Comparison of ENCODE assay signal across 9 cellular contexts in genomic region chr17:36947922-36948716, GRCh38. TPM values are rescaled to one million over a fixed set of nuclear protein-coding genes. Genes with fewer than 3 reads are reported as not detected.
DNase-seq lines count a peak whose midpoint lies in the region; TF ChIP-seq lines count a peak whose summit lies in the region.
"Had no signal": no experiment of that assay in that cellular context is flagged by ENCODE, and none has a peak within 500 bp of the region (broad histone marks: within the 10 kb centered on the region; RNA-seq: fewer than 3 reads in every experiment).

No MANE protein-coding gene starts in this region.

- no peak overlapping the region for H2BK5ac ChIP-seq in H9 (ENCODE audit: insufficient read length, low read length)
- H2BK5ac ChIP-seq in trophoblast cell (ENCODE audit: low read depth, low read length, poor library complexity) = no peak overlapping the region

- H3K27me3 ChIP-seq in BE2C (peaks cover 48% of the 10 kb centered on the region), H9 (ENCODE audit: insufficient read depth, low read length) (peaks cover 45% of the 10 kb centered on the region), SK-N-SH (ENCODE audit: insufficient read depth) (peaks cover 51% of the 10 kb centered on the region), trophoblast cell (ENCODE audit: insufficient read depth, low read length) (peaks cover 34% of the 10 kb centered on the region)

- H4K91ac ChIP-seq in H9 (ENCODE audit: insufficient read length, low read depth, low read length) (no peak overlapping the region), trophoblast cell (ENCODE audit: low read depth, low read length) (peak overlapping the region; percentile 38)

- H3K14ac ChIP-seq in H9 (ENCODE audit: insufficient read depth, low read length) (no peak overlapping the region), trophoblast cell (ENCODE audit: low read length) (peak overlapping the region; percentile 28)

- WGBS in H9 (ENCODE audit: extremely low coverage, insufficient read length, low lambda C conversion rate) = no CpG with 5 or more reads among the region's 26 CpGs
- 10% methylated on average over 17 of the region's 26 CpGs for WGBS in SK-N-SH (ENCODE audit: low lambda C conversion rate)
- WGBS in trophoblast cell (ENCODE audit: extremely low coverage, insufficient coverage, insufficient read length) = no CpG with 5 or more reads among the region's 26 CpGs

- no peak for TF ChIP-seq RAD21 in SK-N-SH (IDR thresholded peaks at IDR 0.05; ENCODE audit: low read length)

- H3K9ac ChIP-seq in H9 (ENCODE audit: extremely low read depth, insufficient read length, low read length) = peak overlapping the region; percentile 5
- H3K9ac ChIP-seq in SK-N-SH = no peak overlapping the region
- H3K9ac ChIP-seq in trophoblast cell (ENCODE audit: low read length) = no peak overlapping the region

- H3K79me1 ChIP-seq in H9 (ENCODE audit: insufficient read depth, low read depth, low read length, poor library complexity, severe bottlenecking) (no peaks in the 10 kb centered on the region), trophoblast cell (ENCODE audit: low read length) (peaks cover 9% of the 10 kb centered on the region)

- no peak overlapping the region for H3T11ph ChIP-seq in H9 (ENCODE audit: low read length)

- H3K9me3 ChIP-seq in BE2C (no peaks in the 10 kb centered on the region), H9 (ENCODE audit: control insufficient read depth, low read depth, low read length) (no peaks in the 10 kb centered on the region), SK-N-SH (no peaks in the 10 kb centered on the region), trophoblast cell (ENCODE audit: insufficient read depth, low read depth, low read length) (peaks cover 3% of the 10 kb centered on the region)

- peaks cover 2% of the 10 kb centered on the region; the same call in 1 of the 2 replicates for H3K79me2 ChIP-seq in H9 (ENCODE audit: insufficient read depth, low read length)
- H3K79me2 ChIP-seq in SK-N-SH (ENCODE audit: insufficient read depth) = peaks cover 30% of the 10 kb centered on the region
- peaks cover 5% of the 10 kb centered on the region for H3K79me2 ChIP-seq in trophoblast cell (ENCODE audit: control insufficient read depth, insufficient read depth, low read length, poor library complexity)

- H3K23ac ChIP-seq in H9 (ENCODE audit: insufficient read length, low read depth, low read length) (no peak overlapping the region), trophoblast cell (ENCODE audit: low read length) (no peak overlapping the region)

- H4K8ac ChIP-seq in H9 (replicated peaks; ENCODE audit: insufficient read length, low read depth, low read length) (no peak overlapping the region), trophoblast cell (ENCODE audit: low read depth, low read length) (peak overlapping the region; percentile 88)

- no peak overlapping the region for H4K5ac ChIP-seq in H9 (ENCODE audit: insufficient read length, low read depth, low read length)

- no peak overlapping the region for H2BK15ac ChIP-seq in H9 (ENCODE audit: low read depth, low read length)

- no peak overlapping the region for H3K27ac ChIP-seq in H9 (ENCODE audit: insufficient read length, low read depth, low read length)
- peak overlapping the region; percentile 68 to 82; a peak in 3 of 4 replicates for H3K27ac ChIP-seq in SK-N-SH (ENCODE audit: low read depth in 2 of 2, low read length in 1 of 2)
- H3K27ac ChIP-seq in trophoblast cell (ENCODE audit: low read depth, low read length) = no peak overlapping the region

- peak overlapping the region; percentile 13 for H4K12ac ChIP-seq in trophoblast cell (ENCODE audit: low read depth, low read length)

- CTCF ChIA-PET in SK-N-SH (lab: Yijun Ruan, JAX) = interaction anchor here (0.8 to 1.6 kb wide), 6 partner anchors 15 to 320 kb away, joined by 3 to 4 read pairs (median 4); no protein-coding TSS in a partner anchor

- H3K36me3 ChIP-seq in BE2C (peaks cover 28% of the 10 kb centered on the region), SK-N-SH (replicated peaks in 1 of 2; ENCODE audit: control insufficient read depth in 1 of 2, insufficient read depth in 2 of 2, low read length in 1 of 2) (peaks cover 24 to 25% of the 10 kb centered on the region in 2 experiments), trophoblast cell (ENCODE audit: control insufficient read depth in 1 of 2, insufficient read depth in 2 of 2, low read length in 2 of 2) (peaks cover 3 to 5% of the 10 kb centered on the region in 2 experiments)

- no peak overlapping the region for H2BK12ac ChIP-seq in H9 (ENCODE audit: insufficient read length, low read depth, low read length)
- no peak overlapping the region for H2BK12ac ChIP-seq in trophoblast cell (ENCODE audit: low read length)

- H2BK20ac ChIP-seq in H9 (ENCODE audit: low read depth, low read length, poor library complexity, severe bottlenecking) = no peak overlapping the region

- H3K56ac ChIP-seq in H9 (ENCODE audit: insufficient read length, low read depth, low read length) = no peak overlapping the region

- H2BK120ac ChIP-seq in H9 (ENCODE audit: low read depth, low read length, poor library complexity, severe bottlenecking) = no peak overlapping the region
- H2BK120ac ChIP-seq in trophoblast cell (ENCODE audit: insufficient read depth, low read length, poor library complexity) = no peak overlapping the region

- no peaks in the 10 kb centered on the region for H3K9me2 ChIP-seq in SK-N-SH

- peak overlapping the region; percentile 68 to 98 (median 69); a peak in 4 of 7 replicates for H3K27ac Mint-ChIP-seq in H9

- H3K4ac ChIP-seq in H9 (ENCODE audit: low read depth, low read length) (no peak overlapping the region), trophoblast cell (ENCODE audit: low read depth, low read length) (no peak overlapping the region)

- no peak overlapping the region for H2AFZ ChIP-seq in H9 (ENCODE audit: low read length)
- H2AFZ ChIP-seq in SK-N-SH (ENCODE audit: low read depth) = peak overlapping the region; percentile 98
- H2AFZ ChIP-seq in trophoblast cell (ENCODE audit: insufficient read depth, low read length, poor library complexity) = peak overlapping the region; percentile 87

- H3K27me3 Mint-ChIP-seq in H9 (ENCODE audit: low read depth) = peaks cover 65% of the 10 kb centered on the region

- TF ChIP-seq CTCF in BE2C (IDR thresholded peaks at IDR 0.05; ENCODE audit: low read depth, low read length) (no peak), H9 (conservative IDR thresholded peaks at IDR 0.05) (no peak), SK-N-SH (IDR thresholded peaks at IDR 0.05) (no peak), fibroblast of mammary gland (conservative IDR thresholded peaks at IDR 0.05; ENCODE audit: control insufficient read depth, insufficient read depth, low read depth, low read length) (no peak)

- H3K23me2 ChIP-seq in H9 (ENCODE audit: insufficient read length, low read depth, low read length, poor library complexity, severe bottlenecking) = peaks cover 11% of the 10 kb centered on the region

- H3K36me3 Mint-ChIP-seq in H9 (ENCODE audit: insufficient read depth in 1 of 3, low read depth in 3 of 3) = peaks cover 10 to 37% (median 26%) of the 10 kb centered on the region in 3 experiments

- H3K4me3 Mint-ChIP-seq in H9 = peak overlapping the region; percentile 91 to 94

- POLR2A ChIA-PET in SK-N-SH (lab: Yijun Ruan, JAX) = no interaction called here

- DNase-seq in BE2C (no peak), H9 (no peak), SK-N-SH (no peak), fibroblast of mammary gland (ENCODE audit: low read depth) (no peak), trophoblast cell (no peak), hepatic stellate cell (ENCODE audit: low spot score) (no peak), NCI-H128 (lab: John Stamatoyannopoulos, UW; ENCODE audit: unreplicated experiment) (no peak)
- DNase-seq in stimulated activated CD4-positive, alpha-beta T cell treated with anti-CD3 and anti-CD28 coated beads, Interleukin-4, amount 100 ng/mL, for 4 hours = no peak

- peaks cover 0 to 5% of the 10 kb centered on the region in 2 experiments; a peak in 1 of 5 replicates for H3K9me3 Mint-ChIP-seq in H9

- H3K18ac ChIP-seq in H9 (ENCODE audit: insufficient read length, low read depth, low read length) (no peak overlapping the region), trophoblast cell (ENCODE audit: low read length) (peak overlapping the region; percentile 34)

- H4K20me1 ChIP-seq in H9 (ENCODE audit: control insufficient read depth, insufficient read depth, insufficient read length) = no peaks in the 10 kb centered on the region
- H4K20me1 ChIP-seq in SK-N-SH (ENCODE audit: insufficient read depth) = peaks cover 13% of the 10 kb centered on the region

- TF ChIP-seq EP300 in SK-N-SH (IDR thresholded peaks at IDR 0.05; ENCODE audit: borderline replicate concordance in 1 of 2, low read depth in 1 of 2, low read length in 1 of 2) = no peak

- H3F3A ChIP-seq in SK-N-SH (replicated peaks; ENCODE audit: insufficient read depth) = peaks cover 8% of the 10 kb centered on the region

- H3K4me2 ChIP-seq in H9 (ENCODE audit: insufficient read depth, insufficient read length, low read length) = peak overlapping the region; percentile 54
- peak overlapping the region; percentile 94 for H3K4me2 ChIP-seq in SK-N-SH
- peak overlapping the region; percentile 91 for H3K4me2 ChIP-seq in trophoblast cell (ENCODE audit: low read length)

- H3K4me1 Mint-ChIP-seq in H9 = peaks cover 34 to 57% of the 10 kb centered on the region in 2 experiments

- H2AK5ac ChIP-seq in H9 (ENCODE audit: insufficient read length, low read length) = no peak overlapping the region
- H2AK5ac ChIP-seq in trophoblast cell (ENCODE audit: low read length) = no peak overlapping the region

- H3K4me1 ChIP-seq in BE2C (no peaks in the 10 kb centered on the region), H9 (ENCODE audit: insufficient read depth, low read length) (no peaks in the 10 kb centered on the region; the same call in 1 of the 2 replicates), SK-N-SH (ENCODE audit: control insufficient read depth in 1 of 2, insufficient read depth in 2 of 2, low read depth in 1 of 2, low read length in 1 of 2) (peaks cover 0 to 16% of the 10 kb centered on the region in 2 experiments; a peak in 2 of 4 replicates), trophoblast cell (ENCODE audit: control insufficient read depth in 1 of 2, insufficient read depth in 2 of 2, low read length in 2 of 2) (peaks cover 7 to 13% of the 10 kb centered on the region in 2 experiments)

- H3K4me3 ChIP-seq in BE2C (ENCODE audit: low read depth, low read length) = peak overlapping the region; percentile 83
- peak overlapping the region; percentile 70 to 91 for H3K4me3 ChIP-seq in SK-N-SH (ENCODE audit: low read depth in 2 of 2, low read length in 1 of 2)
- H3K4me3 ChIP-seq in fibroblast of mammary gland (ENCODE audit: control insufficient read depth, low read depth, low read length) = peak overlapping the region; percentile 88
- peak overlapping the region; percentile 75 for H3K4me3 ChIP-seq in trophoblast cell (ENCODE audit: low read depth, low read length)

RNA-seq across cellular contexts. Expression of gene AATF, which starts 0.6 kb away (rescaled TPM):
- 102 TPM for polyA plus RNA-seq in BE2C (2012; ENCODE audit: insufficient read depth, insufficient read length, low read depth)
- 69.6 and 74.9 TPM in 2 replicates for total RNA-seq in H9 (2021)
- 14.6 and 18.8 TPM in 2 replicates for polyA plus RNA-seq in SK-N-SH (2012; rRNA removed)
- 18.7 and 22.1 TPM in 2 replicates for polyA plus RNA-seq in SK-N-SH (2012; cell fraction: cytosol; rRNA removed)
- polyA plus RNA-seq in SK-N-SH (2012; cell fraction: nucleus; rRNA removed) = 21.0 and 21.2 TPM in 2 replicates
- 80.0 and 80.8 TPM in 2 replicates for polyA plus RNA-seq in trophoblast cell (2013)

RNA-seq across cellular contexts. Expression of gene LHX1, which starts 10.8 kb away (rescaled TPM):
- polyA plus RNA-seq in BE2C (2012; ENCODE audit: insufficient read depth, insufficient read length, low read depth) = not detected
- total RNA-seq in H9 (2021) = 0.20 and 0.22 TPM in 2 replicates
- not detected in 2 replicates for polyA plus RNA-seq in SK-N-SH (2012; rRNA removed)
- polyA plus RNA-seq in SK-N-SH (2012; cell fraction: cytosol; rRNA removed) = not detected in 2 replicates
- not detected in 2 replicates for polyA plus RNA-seq in SK-N-SH (2012; cell fraction: nucleus; rRNA removed)
- polyA plus RNA-seq in trophoblast cell (2013) = 0.33 and 0.37 TPM in 2 replicates
- total RNA-seq: LHCN-M2 had no signal

Comparison
In these comparisons a context has a peak if more than half of its experiments do, and no peak if none do; other contexts are left out.
1. H3K27ac ChIP-seq: peak in SK-N-SH (2 of 2); none in H9 (single experiment) and trophoblast cell (single experiment).
2. Peak in every context shown above with its lines, with median percentiles within 50 percentile points of each other: H3K4me3 ChIP-seq and H3K4me2 ChIP-seq.